In genomic region chr4:24722026-24722568, GRCh38 we compare ENCODE assay signal across 16 cellular contexts.
"Had no signal": no experiment of that assay in that cellular context is flagged by ENCODE, and none has a peak within 500 bp of the region (broad histone marks: within the 10 kb centered on the region; RNA-seq: fewer than 3 reads in every experiment).

No MANE protein-coding gene starts in this region.

- H3K4me3 ChIP-seq: hepatocyte, neural progenitor cell, pancreas, testis had no signal

- H3K9me3 ChIP-seq: pancreas, testis had no signal

- DNase-seq: activated CD4-positive, alpha-beta T cell treated with anti-CD3 and anti-CD28 coated beads, Interleukin-2, amount 50 U/mL, for 1 hour; activated effector memory CD4-positive, alpha-beta T cell treated with Interleukin-2 at 50 U/mL for 16 hours; activated T-cell treated with anti-CD3 and anti-CD28 coated beads, Interleukin-2, amount 50 U/mL, for 1 hour; amniotic stem cell; cerebellar nuclear complex; effector memory CD8-positive, alpha-beta T cell; midbrain; pancreas; stimulated activated CD4-positive, alpha-beta T cell treated with anti-CD3 and anti-CD28 coated beads, Interleukin-15, amount 100 ng/mL, for 24 hours; stimulated activated CD4-positive, alpha-beta T cell treated with anti-CD3 and anti-CD28 coated beads, Interleukin-4, amount 100 ng/mL, for 24 hours; stimulated activated naive CD8-positive, alpha-beta T cell treated with anti-CD3 and anti-CD28 coated beads, Interleukin-15, amount 100 ng/mL, for 72 hours; testis had no signal

- H3K9ac ChIP-seq: neural progenitor cell had no signal

- H3K4me1 Mint-ChIP-seq: neural progenitor cell; stimulated activated naive CD8-positive, alpha-beta T cell treated with anti-CD3 and anti-CD28 coated beads, Interleukin-15, amount 100 ng/mL, for 72 hours had no signal

- H3K4me1 ChIP-seq: neural progenitor cell, pancreas, testis had no signal

- H3K36me3 ChIP-seq: neural progenitor cell, pancreas had no signal

- H3K27me3 ChIP-seq: hepatocyte, neural progenitor cell, pancreas, testis had no signal

- H3K27me3 Mint-ChIP-seq: dendritic cell treated with granulocyte-macrophage colony-stimulating factor and Interleukin-4, amounts not matched to agents 40 ng/mL and 50 ng/mL, for 4 days; effector memory CD8-positive, alpha-beta T cell had no signal

- H3K36me3 Mint-ChIP-seq: activated naive CD4-positive, alpha-beta T cell treated with anti-CD3 and anti-CD28 coated beads, Interleukin-2, amount 50 U/mL, for 72 hours; neural progenitor cell had no signal

- H3K4me3 Mint-ChIP-seq: dendritic cell treated with granulocyte-macrophage colony-stimulating factor and Interleukin-4, amounts not matched to agents 40 ng/mL and 50 ng/mL, for 4 days; effector memory CD8-positive, alpha-beta T cell; neural progenitor cell; stimulated activated naive CD8-positive, alpha-beta T cell treated with anti-CD3 and anti-CD28 coated beads, Interleukin-15, amount 100 ng/mL, for 72 hours had no signal

- H3K27ac Mint-ChIP-seq: activated naive CD4-positive, alpha-beta T cell treated with anti-CD3 and anti-CD28 coated beads, Interleukin-2, amount 50 U/mL, for 72 hours; dendritic cell treated with granulocyte-macrophage colony-stimulating factor and Interleukin-4, amounts not matched to agents 40 ng/mL and 50 ng/mL, for 4 days; effector memory CD8-positive, alpha-beta T cell; neural progenitor cell; stimulated activated naive CD8-positive, alpha-beta T cell treated with anti-CD3 and anti-CD28 coated beads, Interleukin-15, amount 100 ng/mL, for 72 hours had no signal

- H3K27ac ChIP-seq: hepatocyte, neural progenitor cell, pancreas, testis had no signal

- H3K9me3 Mint-ChIP-seq: activated naive CD4-positive, alpha-beta T cell treated with anti-CD3 and anti-CD28 coated beads, Interleukin-2, amount 50 U/mL, for 72 hours; effector memory CD8-positive, alpha-beta T cell; stimulated activated naive CD8-positive, alpha-beta T cell treated with anti-CD3 and anti-CD28 coated beads, Interleukin-15, amount 100 ng/mL, for 72 hours had no signal
